ENCODE assay signal across 11 cellular contexts in the genomic region with DNA sequence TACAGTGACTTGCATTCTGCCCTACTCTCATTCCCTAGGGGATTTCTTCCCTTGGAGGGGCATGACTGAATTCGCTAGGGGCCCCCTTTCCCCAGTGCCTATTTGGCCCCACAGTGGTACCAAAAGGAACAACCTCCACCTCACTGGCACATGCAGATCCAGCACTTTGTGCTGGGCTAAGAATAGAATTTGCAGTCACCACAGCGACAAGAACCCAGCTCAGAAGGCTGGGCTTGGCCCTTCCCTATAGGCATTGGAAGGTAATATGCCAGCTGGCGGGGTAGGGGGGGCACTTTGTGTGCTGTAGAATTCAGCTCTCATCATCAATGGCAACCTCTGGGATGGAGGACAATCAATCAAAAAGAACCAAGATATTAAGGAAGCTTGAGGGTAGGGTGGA.
"Had no signal": no experiment of that assay in that cellular context is flagged by ENCODE, and none has a peak within 500 bp of the region (broad histone marks: within the 10 kb centered on the region; RNA-seq: fewer than 3 reads in every experiment).

No MANE protein-coding gene starts in this region.

- H3K4me3 ChIP-seq: tibial nerve, vagina had no signal

- H3K27me3 Mint-ChIP-seq: activated CD4-positive, alpha-beta memory T cell treated with anti-CD3 and anti-CD28 coated beads for 36 hours; central memory CD8-positive, alpha-beta T cell; memory B cell had no signal

- H3K9me3 Mint-ChIP-seq: activated CD4-positive, alpha-beta memory T cell treated with anti-CD3 and anti-CD28 coated beads for 36 hours; activated naive CD4-positive, alpha-beta T cell treated with anti-CD3 and anti-CD28 coated beads for 36 hours; activated T-helper 1 cell treated with anti-CD3 and anti-CD28 coated beads, Interleukin-12 subunit alpha, Interleukin-12 subunit beta, Interleukin-2, Interleukin-4 antibody, amounts not matched to agents 30 ng/mL and 10 ng/mL and 1 ng/mL, durations not matched to agents 14 hours and 24 hours and 36 hours; central memory CD8-positive, alpha-beta T cell; memory B cell; nephron had no signal

- H3K9me3 ChIP-seq: tibial nerve, vagina had no signal

- DNase-seq: activated CD4-positive, alpha-beta memory T cell treated with anti-CD3 and anti-CD28 coated beads for 36 hours; activated CD8-positive, alpha-beta memory T cell treated with anti-CD3 and anti-CD28 coated beads, Interleukin-2, amount 50 U/mL, for 4 hours; activated naive CD4-positive, alpha-beta T cell treated with anti-CD3 and anti-CD28 coated beads for 36 hours; T-helper 9 cell had no signal

- H3K4me3 Mint-ChIP-seq: activated CD4-positive, alpha-beta memory T cell treated with anti-CD3 and anti-CD28 coated beads for 36 hours; activated naive CD4-positive, alpha-beta T cell treated with anti-CD3 and anti-CD28 coated beads for 36 hours; activated T-helper 1 cell treated with anti-CD3 and anti-CD28 coated beads, Interleukin-12 subunit alpha, Interleukin-12 subunit beta, Interleukin-2, Interleukin-4 antibody, amounts not matched to agents 30 ng/mL and 10 ng/mL and 1 ng/mL, durations not matched to agents 14 hours and 24 hours and 36 hours; central memory CD8-positive, alpha-beta T cell; memory B cell; nephron had no signal

- H3K27me3 ChIP-seq: tibial nerve, vagina had no signal

- ATAC-seq: left lobe of liver had no signal

- H3K27ac ChIP-seq: vagina had no signal

- H3K27ac Mint-ChIP-seq: activated CD4-positive, alpha-beta memory T cell treated with anti-CD3 and anti-CD28 coated beads for 36 hours; activated T-helper 1 cell treated with anti-CD3 and anti-CD28 coated beads, Interleukin-12 subunit alpha, Interleukin-12 subunit beta, Interleukin-2, Interleukin-4 antibody, amounts not matched to agents 30 ng/mL and 10 ng/mL and 1 ng/mL, durations not matched to agents 14 hours and 24 hours and 36 hours; nephron had no signal
